In genomic region chr3:37814547-37814946, GRCh38 we compare ENCODE assay signal across 13 cellular contexts. TPM values are rescaled to one million over a fixed set of nuclear protein-coding genes. Genes with fewer than 3 reads are reported as not detected.
DNase-seq lines count a peak whose midpoint lies in the region; ATAC-seq, FAIRE-seq and TF ChIP-seq lines count a peak whose summit lies in the region.
"Had no signal": no experiment of that assay in that cellular context is flagged by ENCODE, and none has a peak within 500 bp of the region (broad histone marks: within the 10 kb centered on the region; RNA-seq: fewer than 3 reads in every experiment).

No MANE protein-coding gene starts in this region.

- H3K9me3 ChIP-seq in PC-3 (ENCODE audit: low read length): no peaks in the 10 kb centered on the region
- no peaks in the 10 kb centered on the region for H3K9me3 ChIP-seq in fibroblast of lung (ENCODE audit: control insufficient read depth, insufficient read depth, low read depth, low read length)
- H3K9me3 ChIP-seq in neuronal stem cell (replicated peaks in 1 of 2; ENCODE audit: control insufficient read depth in 2 of 2, insufficient read depth in 1 of 2, low read depth in 1 of 2, low read length in 2 of 2): no peaks in the 10 kb centered on the region

- H3K79me1 ChIP-seq in neuronal stem cell (ENCODE audit: low read depth, low read length): no peaks in the 10 kb centered on the region

- POLR2A ChIA-PET in PC-3 (lab: Charles Lee; ENCODE audit: unreplicated experiment): no interaction called here

- ATAC-seq in PC-3 (peak; percentile 67), GM21619 (IDR thresholded peaks at IDR 0.05; ENCODE audit: unreplicated experiment) (no peak)
- ATAC-seq in activated T-helper 17 cell treated with anti-CD3 and anti-CD28 coated beads, Interleukin-2, amount 50 U/mL, for 72 hours (replicated peaks): no peak

- H2BK5ac ChIP-seq in neuronal stem cell (ENCODE audit: low read length): no peak overlapping the region

- no peak overlapping the region for H3K18ac ChIP-seq in neuronal stem cell (ENCODE audit: low read length)

- H3K36me3 Mint-ChIP-seq in activated T-helper 17 cell treated with anti-CD3 and anti-CD28 coated beads, Interleukin-2, amount 50 U/mL, for 72 hours (ENCODE audit: low read depth): no peaks in the 10 kb centered on the region

- no peaks in the 10 kb centered on the region for H3K4me1 Mint-ChIP-seq in activated T-helper 17 cell treated with anti-CD3 and anti-CD28 coated beads, Interleukin-2, amount 50 U/mL, for 72 hours

- no peak overlapping the region for H2BK15ac ChIP-seq in neuronal stem cell (ENCODE audit: low read length)

- H2AFZ ChIP-seq in PC-3 (ENCODE audit: low read length) (no peak overlapping the region), fibroblast of lung (ENCODE audit: low read length) (no peak overlapping the region), neuronal stem cell (ENCODE audit: low read length) (no peak overlapping the region)

- peak; percentile 29; the same call in 2 of the 3 replicates for TF ChIP-seq CTCF in GM12872 (IDR thresholded peaks at IDR 0.05; ENCODE audit: insufficient read depth, low read depth, low read length)
- peak; percentile 64 for TF ChIP-seq CTCF in PC-3 (conservative IDR thresholded peaks at IDR 0.05; ENCODE audit: low read depth, low read length)
- TF ChIP-seq CTCF in fibroblast of lung (conservative IDR thresholded peaks at IDR 0.05 in 1 of 2, IDR thresholded peaks at IDR 0.05 in 1 of 2; ENCODE audit: low read depth in 1 of 2, low read length in 2 of 2): peak; percentile 9 to 15

- H3K4me3 ChIP-seq in PC-3 (ENCODE audit: low read length): no peak overlapping the region
- no peak overlapping the region for H3K4me3 ChIP-seq in fibroblast of lung (replicated peaks in 1 of 4; ENCODE audit: control extremely low read depth in 1 of 4, insufficient read depth in 1 of 4, low read depth in 3 of 4, low read length in 4 of 4)
- H3K4me3 ChIP-seq in neuronal stem cell (ENCODE audit: low read length in 2 of 2): no peak overlapping the region

- H3K27ac ChIP-seq in PC-3 (ENCODE audit: low read length) (no peak overlapping the region), fibroblast of lung (ENCODE audit: insufficient read depth, low read length) (no peak overlapping the region), neuronal stem cell (replicated peaks; ENCODE audit: low read length) (no peak overlapping the region)

- no peak overlapping the region for H4K8ac ChIP-seq in neuronal stem cell (ENCODE audit: low read depth, low read length)

- peak; percentile 29 for FAIRE-seq in A204.1 (lab: Jason Lieb, UNC)
- FAIRE-seq: keratinocyte had no signal

- no peak overlapping the region for H2AK5ac ChIP-seq in neuronal stem cell (ENCODE audit: low read depth, low read length)

- no peaks in the 10 kb centered on the region for H3K9me2 ChIP-seq in PC-3 (replicated peaks; ENCODE audit: low read length)

- H2BK120ac ChIP-seq in neuronal stem cell (ENCODE audit: low read depth, low read length): no peak overlapping the region

- DNase-seq in PC-3 (peak; percentile 57), fibroblast of lung (ENCODE audit: low read depth in 2 of 2) (peak in 1 of 2 donors; percentile 50), mucosa of gallbladder (ENCODE audit: low spot score) (no peak), neuronal stem cell (ENCODE audit: low spot score) (no peak)
- DNase-seq: activated gamma-delta T cell treated with Interleukin-2 at 50 U/mL for 16 hours; GDM1; NK-92 treated with Interleukin-12 subunit alpha and Interleukin-12 subunit beta, amount 100 ng/mL, for 24 hours; stimulated activated CD4-positive, alpha-beta T cell treated with anti-CD3 and anti-CD28 coated beads, Interleukin-4, amount 100 ng/mL, for 24 hours had no signal

- H3K36me3 ChIP-seq in PC-3 (ENCODE audit: low read depth, low read length): no peaks in the 10 kb centered on the region
- H3K36me3 ChIP-seq in fibroblast of lung (ENCODE audit: control insufficient read depth, insufficient read depth, low read length): no peaks in the 10 kb centered on the region
- H3K36me3 ChIP-seq in neuronal stem cell (replicated peaks in 1 of 2; ENCODE audit: control insufficient read depth in 2 of 2, insufficient read depth in 2 of 2, low read length in 2 of 2): no peaks in the 10 kb centered on the region

- no peak overlapping the region for H3K14ac ChIP-seq in neuronal stem cell (ENCODE audit: low read length)

- no peak overlapping the region for H3K27ac Mint-ChIP-seq in activated T-helper 17 cell treated with anti-CD3 and anti-CD28 coated beads, Interleukin-2, amount 50 U/mL, for 72 hours

- H2BK12ac ChIP-seq in neuronal stem cell (ENCODE audit: low read length): no peak overlapping the region

- CTCF ChIA-PET in PC-3 (lab: Charles Lee): no interaction called here

- H3K4ac ChIP-seq in neuronal stem cell (ENCODE audit: low read length): no peak overlapping the region

- H3K4me2 ChIP-seq in PC-3 (ENCODE audit: low read length) (no peak overlapping the region), fibroblast of lung (ENCODE audit: extremely low read depth, insufficient read depth, low read length) (no peak overlapping the region), neuronal stem cell (ENCODE audit: insufficient read depth, low read length, poor library complexity, severe bottlenecking) (no peak overlapping the region)

- H3K9ac ChIP-seq in PC-3 (ENCODE audit: low read length): no peak overlapping the region
- H3K9ac ChIP-seq in fibroblast of lung (ENCODE audit: insufficient read depth, low read length): no peak overlapping the region
- no peak overlapping the region for H3K9ac ChIP-seq in neuronal stem cell (ENCODE audit: low read depth, low read length, poor library complexity)

- H4K20me1 ChIP-seq in PC-3 (ENCODE audit: low read length) (no peaks in the 10 kb centered on the region), fibroblast of lung (ENCODE audit: control insufficient read depth, extremely low read depth, insufficient read depth, low read length) (no peaks in the 10 kb centered on the region)

- H3K4me1 ChIP-seq in PC-3 (ENCODE audit: insufficient read depth, low read length) (no peaks in the 10 kb centered on the region), fibroblast of lung (ENCODE audit: control insufficient read depth, extremely low read depth, insufficient read depth, low read length) (no peaks in the 10 kb centered on the region), neuronal stem cell (ENCODE audit: control insufficient read depth in 2 of 2, insufficient read depth in 1 of 2, low read depth in 1 of 2, low read length in 2 of 2) (no peaks in the 10 kb centered on the region)

- no peaks in the 10 kb centered on the region for H3K9me3 Mint-ChIP-seq in activated T-helper 17 cell treated with anti-CD3 and anti-CD28 coated beads, Interleukin-2, amount 50 U/mL, for 72 hours

- H3K4me3 Mint-ChIP-seq in activated T-helper 17 cell treated with anti-CD3 and anti-CD28 coated beads, Interleukin-2, amount 50 U/mL, for 72 hours: no peak overlapping the region

- no peaks in the 10 kb centered on the region for H3F3A ChIP-seq in PC-3 (ENCODE audit: low read length, unreplicated experiment)

- no peak overlapping the region for H4K91ac ChIP-seq in neuronal stem cell (ENCODE audit: low read depth, low read length, poor library complexity)

- H3K27me3 ChIP-seq in PC-3 (ENCODE audit: low read length) (peaks cover 41% of the 10 kb centered on the region), fibroblast of lung (ENCODE audit: control insufficient read depth, insufficient read depth, low read length) (no peaks in the 10 kb centered on the region), neuronal stem cell (ENCODE audit: control insufficient read depth in 3 of 3, insufficient read depth in 3 of 3, low read depth in 1 of 3, low read length in 3 of 3) (no peaks in the 10 kb centered on the region)

- intact Hi-C loops in PC-3 (cut with micrococcal nuclease): no loop called here

- BruUV-seq in PC-3 (replicated peaks; lab: Mats Ljungman, UMichigan): no TSS peak

- peaks cover 12% of the 10 kb centered on the region for H3K27me3 Mint-ChIP-seq in activated T-helper 17 cell treated with anti-CD3 and anti-CD28 coated beads, Interleukin-2, amount 50 U/mL, for 72 hours

- no peak overlapping the region for H3K23ac ChIP-seq in neuronal stem cell (ENCODE audit: low read depth, low read length, poor library complexity)

- WGBS in neuronal stem cell (ENCODE audit: extremely low coverage in 2 of 2, insufficient read length in 2 of 2, insufficient replicate concordance in 1 of 2), 2 donors: no CpG with 5 or more reads among the region's 2 CpGs

- H3K79me2 ChIP-seq in PC-3 (ENCODE audit: low read length): no peaks in the 10 kb centered on the region
- no peaks in the 10 kb centered on the region for H3K79me2 ChIP-seq in fibroblast of lung (ENCODE audit: control insufficient read depth, insufficient read depth, low read length)

RNA-seq across cellular contexts. Expression of gene CTDSPL, which starts 47.1 kb away (rescaled TPM):
- 6.1 and 11.7 TPM in 2 replicates for total RNA-seq in PC-3 (2014; rRNA removed)
- 31.8 and 34.0 TPM in 2 replicates for total RNA-seq in fibroblast of lung
- 47.6 and 51.5 TPM in 2 replicates for polyA plus RNA-seq in fibroblast of lung
- polyA plus RNA-seq in fibroblast of lung (2012): 34.9 and 37.6 TPM in 2 replicates
- 37.2 and 107 TPM in 2 replicates for polyA minus RNA-seq in fibroblast of lung (ENCODE audit: low replicate concordance)
- 1 to 10 TPM; 1.5 to 2.3 TPM for total RNA-seq in activated T-helper 17 cell treated with anti-CD3 and anti-CD28 coated beads, Interleukin-2, amount 50 U/mL, for 72 hours
- 176 TPM for total RNA-seq in mucosa of gallbladder
- polyA plus RNA-seq in neuronal stem cell (2013, experiment 1 of 2): 34.6 TPM
- polyA plus RNA-seq in neuronal stem cell (2013, experiment 2 of 2): 34.7 TPM

Comparison
In these comparisons a context has a peak if more than half of its experiments do, and no peak if none do; other contexts are left out.
1. CTCF ChIP-seq: peak in every context shown above with its lines; median percentile 64 in PC-3; 29 in GM12872; 12 in fibroblast of lung.